Comparison of ENCODE assay signal across 28 cellular contexts in the genomic region with DNA sequence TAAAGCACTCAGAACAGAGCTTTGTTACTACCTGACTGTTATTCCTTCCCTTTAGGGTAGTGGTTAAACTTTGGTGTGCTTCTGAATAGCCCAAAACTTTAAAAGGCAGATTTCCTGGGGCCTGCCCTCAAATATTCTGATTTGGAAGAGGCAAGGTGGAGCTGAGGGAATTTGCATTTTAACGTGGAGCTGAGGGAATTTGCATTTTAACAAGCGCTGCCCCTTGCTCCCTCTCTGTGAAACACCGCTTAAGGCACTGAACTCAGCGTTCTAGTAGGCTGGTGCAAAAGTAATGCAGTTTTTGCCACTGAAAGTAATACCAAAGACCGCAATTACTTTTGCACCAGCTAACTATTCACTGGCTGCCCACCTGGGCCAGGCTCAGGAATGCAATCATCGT. TPM values are rescaled to one million over a fixed set of nuclear protein-coding genes. Genes with fewer than 3 reads are reported as not detected.
DNase-seq lines count a peak whose midpoint lies in the region; ATAC-seq and TF ChIP-seq lines count a peak whose summit lies in the region.
"Had no signal": no experiment of that assay in that cellular context is flagged by ENCODE, and none has a peak within 500 bp of the region (broad histone marks: within the 10 kb centered on the region; RNA-seq: fewer than 3 reads in every experiment).

No MANE protein-coding gene starts in this region.

- H3K23ac ChIP-seq in mesendoderm (ENCODE audit: low read length) = no peak overlapping the region

- no peaks in the 10 kb centered on the region for H3K27me3 Mint-ChIP-seq in activated CD4-positive, alpha-beta memory T cell treated with anti-CD3 and anti-CD28 coated beads for 36 hours

- H3K79me1 ChIP-seq in mesendoderm (ENCODE audit: low read length) = peaks cover 28% of the 10 kb centered on the region

- H3K36me3 ChIP-seq in H7 (replicated peaks; ENCODE audit: control insufficient read depth, insufficient read depth, low read length) (no peaks in the 10 kb centered on the region; the same call in none of the 2 replicates), Karpas-422 (ENCODE audit: insufficient read depth, low read length) (no peaks in the 10 kb centered on the region), body of pancreas (replicated peaks in 1 of 2; ENCODE audit: insufficient read depth in 1 of 2, low read depth in 2 of 2) (no peaks in the 10 kb centered on the region), mesendoderm (ENCODE audit: control insufficient read depth, insufficient read depth, low read length) (no peaks in the 10 kb centered on the region)
- H3K36me3 ChIP-seq: stomach had no signal

- peak overlapping the region; percentile 86 for H3K27ac ChIP-seq in Karpas-422 (ENCODE audit: low read length)
- peak overlapping the region; percentile 75 to 87 (median 85) for H3K27ac ChIP-seq in body of pancreas
- H3K27ac ChIP-seq in mesendoderm (ENCODE audit: low read depth, low read length) = peak overlapping the region; percentile 4
- H3K27ac ChIP-seq: GM23248, stomach had no signal

- H4K5ac ChIP-seq in mesendoderm (ENCODE audit: low read length) = no peak overlapping the region

- no peak overlapping the region for H3K18ac ChIP-seq in mesendoderm (ENCODE audit: low read length)

- H3K27me3 ChIP-seq in H7 (ENCODE audit: control insufficient read depth, insufficient read depth, low read length) (no peaks in the 10 kb centered on the region), Karpas-422 (ENCODE audit: low read length) (no peaks in the 10 kb centered on the region), body of pancreas (no peaks in the 10 kb centered on the region), mesendoderm (ENCODE audit: insufficient read depth, low read length, poor library complexity) (no peaks in the 10 kb centered on the region)
- H3K27me3 ChIP-seq: spleen, stomach had no signal

- H3K9me3 ChIP-seq in Karpas-422 (ENCODE audit: low read length) = no peaks in the 10 kb centered on the region
- no peaks in the 10 kb centered on the region for H3K9me3 ChIP-seq in body of pancreas
- H3K9me3 ChIP-seq: spleen, stomach had no signal

- H4K20me1 ChIP-seq in Karpas-422 (ENCODE audit: insufficient read depth, low read depth, low read length) = no peaks in the 10 kb centered on the region

- peaks cover 2% of the 10 kb centered on the region for H3K36me3 Mint-ChIP-seq in activated CD4-positive, alpha-beta memory T cell treated with anti-CD3 and anti-CD28 coated beads for 36 hours
- H3K36me3 Mint-ChIP-seq: mesothelial cell of epicardium had no signal

- no peak overlapping the region for H3K4me3 ChIP-seq in H7 (ENCODE audit: insufficient read depth, low read depth, low read length)
- peak overlapping the region; percentile 36 for H3K4me3 ChIP-seq in Karpas-422 (ENCODE audit: low read length)
- no peak overlapping the region for H3K4me3 ChIP-seq in body of pancreas
- no peak overlapping the region for H3K4me3 ChIP-seq in mesendoderm (ENCODE audit: low read length)
- H3K4me3 ChIP-seq: GM12878, GM23248, spleen, stomach had no signal

- no peak overlapping the region for H3K27ac Mint-ChIP-seq in activated CD4-positive, alpha-beta memory T cell treated with anti-CD3 and anti-CD28 coated beads for 36 hours
- H3K27ac Mint-ChIP-seq: mesothelial cell of epicardium had no signal

- WGBS in body of pancreas, 2 donors = 42 to 43% methylated on average over 6 of the region's 6 CpGs
- no CpG with 5 or more reads among the region's 6 CpGs for WGBS in mesendoderm (ENCODE audit: extremely low coverage, insufficient coverage, low lambda C conversion rate)

- no peak overlapping the region for H3K4me3 Mint-ChIP-seq in activated CD4-positive, alpha-beta memory T cell treated with anti-CD3 and anti-CD28 coated beads for 36 hours
- H3K4me3 Mint-ChIP-seq: CD8-positive, alpha-beta T cell; mesothelial cell of epicardium; neural crest cell had no signal

- no peaks in the 10 kb centered on the region for H3K9me3 Mint-ChIP-seq in activated CD4-positive, alpha-beta memory T cell treated with anti-CD3 and anti-CD28 coated beads for 36 hours
- H3K9me3 Mint-ChIP-seq: CD8-positive, alpha-beta T cell; mesothelial cell of epicardium; neural crest cell had no signal

- peaks cover 76% of the 10 kb centered on the region for H3K4me1 ChIP-seq in Karpas-422 (ENCODE audit: low read length)
- peaks cover 96% of the 10 kb centered on the region for H3K4me1 ChIP-seq in body of pancreas
- peaks cover 10% of the 10 kb centered on the region for H3K4me1 ChIP-seq in mesendoderm (ENCODE audit: control insufficient read depth, low read depth, low read length)

- H2AK5ac ChIP-seq in mesendoderm (ENCODE audit: low read length) = no peak overlapping the region

- peaks cover 9% of the 10 kb centered on the region for H3K4me1 Mint-ChIP-seq in activated CD4-positive, alpha-beta memory T cell treated with anti-CD3 and anti-CD28 coated beads for 36 hours (ENCODE audit: low read depth)
- H3K4me1 Mint-ChIP-seq: mesothelial cell of epicardium had no signal

- intact Hi-C loops in body of pancreas (cut with DNase I) = no loop called here
- intact Hi-C loops in activated CD4-positive, alpha-beta memory T cell treated with anti-CD3 and anti-CD28 coated beads for 36 hours (cut with micrococcal nuclease) = no loop called here

- CTCF ChIA-PET in activated CD4-positive, alpha-beta memory T cell treated with anti-CD3 and anti-CD28 coated beads for 36 hours (lab: Charles Lee) = no interaction called here

- no peak for ATAC-seq in body of pancreas
- no peak for ATAC-seq in HG03045 (IDR thresholded peaks at IDR 0.05; ENCODE audit: unreplicated experiment)
- ATAC-seq: CD8-positive, alpha-beta T cell; GM12878; PC-3 had no signal

- H2BK15ac ChIP-seq in mesendoderm (replicated peaks; ENCODE audit: low read depth) = no peak overlapping the region

- H2BK5ac ChIP-seq in mesendoderm (ENCODE audit: low read length) = no peak overlapping the region

- H3K56ac ChIP-seq in mesendoderm (ENCODE audit: low read length) = no peak overlapping the region

- H3K9me2 ChIP-seq in Karpas-422 (replicated peaks; ENCODE audit: insufficient read depth, low read length) = no peaks in the 10 kb centered on the region

- no peak overlapping the region for H4K8ac ChIP-seq in mesendoderm (ENCODE audit: low read depth, low read length)

- H3K4ac ChIP-seq in mesendoderm (ENCODE audit: low read depth, low read length) = no peak overlapping the region

- H2AFZ ChIP-seq in Karpas-422 (ENCODE audit: low read length) = no peak overlapping the region
- H2AFZ ChIP-seq: GM23248 had no signal

- TF ChIP-seq POLR2A in body of pancreas (IDR thresholded peaks at IDR 0.05) = no peak

- TF ChIP-seq CTCF in body of pancreas (IDR thresholded peaks at IDR 0.05) = no peak

- POLR2A ChIA-PET in activated CD4-positive, alpha-beta memory T cell treated with anti-CD3 and anti-CD28 coated beads for 36 hours (lab: Charles Lee) = no interaction called here

- H3K4me2 ChIP-seq in Karpas-422 (ENCODE audit: low read depth, low read length, poor library complexity, severe bottlenecking) (peak overlapping the region; percentile 68), mesendoderm (ENCODE audit: low read length) (no peak overlapping the region)

- DNase-seq in H7 = peak; percentile 65
- peak; percentile 92 for DNase-seq in Karpas-422
- DNase-seq in body of pancreas = no peak
- DNase-seq in mesendoderm = peak; percentile 53
- DNase-seq in SKM-1 treated with dmso at 0.1 percent for 144 hours (lab: John Stamatoyannopoulos, UW; ENCODE audit: unreplicated experiment) = no peak
- DNase-seq in activated CD4-positive, alpha-beta memory T cell treated with anti-CD3 and anti-CD28 coated beads for 36 hours = no peak
- DNase-seq in mucosa of gallbladder (ENCODE audit: low spot score) = no peak
- DNase-seq: activated CD4-positive, alpha-beta T cell treated with anti-CD3 and anti-CD28 coated beads for 48 hours; activated CD8-positive, alpha-beta memory T cell treated with anti-CD3 and anti-CD28 coated beads, Interleukin-2, amount 50 U/mL, for 4 hours; activated gamma-delta T cell; CD8-positive, alpha-beta T cell; cortex of kidney; DMS153; GM23248; NCI-H146; NCI-H2171 treated with DMSO at 0.1 percent for 48 hours; NCI-H82; PC-3; SIG-M5; spleen; stimulated activated CD4-positive, alpha-beta T cell treated with anti-CD3 and anti-CD28 coated beads, Interleukin-4, amount 100 ng/mL, for 24 hours; stomach; T-helper 1 cell; trophoblast cell had no signal

- H3K9ac ChIP-seq in Karpas-422 (ENCODE audit: low read length) (peak overlapping the region; percentile 58), mesendoderm (ENCODE audit: low read length) (no peak overlapping the region)
- H3K9ac ChIP-seq: GM23248 had no signal

- no peak overlapping the region for H2BK120ac ChIP-seq in mesendoderm (ENCODE audit: low read depth, low read length)

- H3K79me2 ChIP-seq in Karpas-422 (ENCODE audit: low read length) = peaks cover 91% of the 10 kb centered on the region
- H3K79me2 ChIP-seq in mesendoderm (ENCODE audit: control insufficient read depth, insufficient read depth, low read length) = peaks cover 79% of the 10 kb centered on the region

RNA-seq across cellular contexts. Expression of a gene that starts 35.0 kb away (rescaled TPM):
- 95.0 and 118 TPM in 2 replicates for total RNA-seq in H7 (2014; rRNA removed; shearing (Covaris generic))
- 52.9 and 61.4 TPM in 2 replicates for total RNA-seq in Karpas-422 (2014; rRNA removed; shearing (Covaris generic); ENCODE audit: low replicate concordance)
- total RNA-seq in body of pancreas (100 to 1,000 TPM; 547 to 586 TPM), mucosa of gallbladder (56.0 TPM)
- polyA plus RNA-seq in mesendoderm (2013, experiment 1 of 2) = 60.8 TPM
- polyA plus RNA-seq in mesendoderm (2013, experiment 2 of 2) = 59.3 TPM
- total RNA-seq in activated CD4-positive, alpha-beta memory T cell treated with anti-CD3 and anti-CD28 coated beads for 36 hours = 10 to 100 TPM; 27.9 to 31.2 TPM

RNA-seq across cellular contexts. Expression of a gene that starts 42.7 kb away (rescaled TPM):
- total RNA-seq in H7 (2014; rRNA removed; shearing (Covaris generic)) = 22.2 and 22.8 TPM in 2 replicates
- 39.4 and 46.0 TPM in 2 replicates for total RNA-seq in Karpas-422 (2014; rRNA removed; shearing (Covaris generic); ENCODE audit: low replicate concordance)
- total RNA-seq in body of pancreas (10 to 100 TPM; 26.2 to 32.3 TPM), mucosa of gallbladder (34.2 TPM)
- polyA plus RNA-seq in mesendoderm (2013, experiment 1 of 2) = 17.8 TPM
- polyA plus RNA-seq in mesendoderm (2013, experiment 2 of 2) = 17.8 TPM
- total RNA-seq in activated CD4-positive, alpha-beta memory T cell treated with anti-CD3 and anti-CD28 coated beads for 36 hours = 10 to 100 TPM; 41.1 to 43.0 TPM

Comparison
In these comparisons a context has a peak if more than half of its experiments do, and no peak if none do; other contexts are left out.
1. DNase-seq: peak in H7 (single experiment), Karpas-422 (single experiment) and mesendoderm (single experiment); none in body of pancreas (0 of 4), SKM-1 treated with dmso at 0.1 percent for 144 hours (single experiment), activated CD4-positive, alpha-beta memory T cell treated with anti-CD3 and anti-CD28 coated beads for 36 hours (single experiment) and mucosa of gallbladder (single experiment).
2. H3K27ac ChIP-seq: peak in every context shown above with its lines; median percentile 86 in Karpas-422; 85 in body of pancreas; 4 in mesendoderm.